ENCODE assay signal across 24 cellular contexts in the genomic region with DNA sequence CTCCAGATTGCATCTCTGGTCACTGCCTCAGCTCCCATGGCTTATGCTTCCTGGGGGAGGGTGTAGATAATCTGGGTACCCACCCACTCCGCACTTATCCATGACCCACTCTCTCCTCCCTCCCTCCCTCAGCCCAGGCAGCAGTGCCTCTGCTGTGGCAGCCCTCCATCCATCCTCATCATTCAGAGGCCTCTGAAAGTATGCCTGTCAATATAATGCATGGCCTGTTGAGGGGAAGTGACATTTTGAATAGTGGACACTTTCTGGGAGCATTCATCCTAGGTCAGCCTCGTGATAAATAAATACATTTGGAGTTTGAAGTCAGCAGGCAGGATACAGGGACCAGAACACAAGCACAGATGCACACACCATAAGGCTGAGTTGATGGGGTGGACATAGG. TPM values are rescaled to one million over a fixed set of nuclear protein-coding genes. Genes with fewer than 3 reads are reported as not detected.
"Had no signal": no experiment of that assay in that cellular context is flagged by ENCODE, and none has a peak within 500 bp of the region (broad histone marks: within the 10 kb centered on the region; RNA-seq: fewer than 3 reads in every experiment).

No MANE protein-coding gene starts in this region.

- H3K9me3 Mint-ChIP-seq: effector memory CD8-positive, alpha-beta T cell; endodermal cell; mesothelial cell of epicardium had no signal

- H3K27me3 ChIP-seq: esophagus squamous epithelium, gastrocnemius medialis, heart right ventricle, left lung had no signal

- H3K27ac ChIP-seq: coronary artery, epithelial cell of prostate, gastrocnemius medialis, heart right ventricle, left lung, lower lobe of right lung had no signal

- DNase-seq: effector CD8-positive, alpha-beta T cell; effector memory CD8-positive, alpha-beta T cell; endodermal cell; esophagus squamous epithelium; foreskin fibroblast; foreskin melanocyte; gastrocnemius medialis; glutamatergic neuron; head of caudate nucleus; heart right ventricle; hippocampal formation; left cardiac atrium; left lung; left ventricle myocardium superior; lower lobe of right lung; mesenchymal stem cell; mucosa of descending colon; naive B cell had no signal

- H3K4me1 Mint-ChIP-seq: endodermal cell had no signal

- H3K36me3 ChIP-seq: esophagus squamous epithelium, gastrocnemius medialis, heart right ventricle, left lung, lower lobe of right lung had no signal

- ATAC-seq: effector memory CD8-positive, alpha-beta T cell; esophagus mucosa; gastrocnemius medialis; heart right ventricle; left cardiac atrium; left lung; left ventricle myocardium superior; lower lobe of right lung; mucosa of descending colon had no signal

- H3K27ac Mint-ChIP-seq: effector memory CD8-positive, alpha-beta T cell; endodermal cell; mesothelial cell of epicardium; naive B cell had no signal

- H3K9me3 ChIP-seq: esophagus squamous epithelium, gastrocnemius medialis, heart right ventricle, left lung, lower lobe of right lung, mucosa of descending colon had no signal

- H3K4me3 ChIP-seq: coronary artery, esophagus squamous epithelium, gastrocnemius medialis, heart right ventricle, left lung, lower lobe of right lung, mucosa of descending colon had no signal

- H3K4me3 Mint-ChIP-seq: effector memory CD8-positive, alpha-beta T cell; endodermal cell; mesothelial cell of epicardium; naive B cell had no signal

- H3K36me3 Mint-ChIP-seq: naive B cell had no signal

RNA-seq across cellular contexts. Expression of a gene that starts 53.0 kb away (rescaled TPM):
- total RNA-seq: myocyte had no signal
- polyA plus RNA-seq: keratinocyte had no signal
